ENCODE assay signal across 8 cellular contexts in the genomic region with DNA sequence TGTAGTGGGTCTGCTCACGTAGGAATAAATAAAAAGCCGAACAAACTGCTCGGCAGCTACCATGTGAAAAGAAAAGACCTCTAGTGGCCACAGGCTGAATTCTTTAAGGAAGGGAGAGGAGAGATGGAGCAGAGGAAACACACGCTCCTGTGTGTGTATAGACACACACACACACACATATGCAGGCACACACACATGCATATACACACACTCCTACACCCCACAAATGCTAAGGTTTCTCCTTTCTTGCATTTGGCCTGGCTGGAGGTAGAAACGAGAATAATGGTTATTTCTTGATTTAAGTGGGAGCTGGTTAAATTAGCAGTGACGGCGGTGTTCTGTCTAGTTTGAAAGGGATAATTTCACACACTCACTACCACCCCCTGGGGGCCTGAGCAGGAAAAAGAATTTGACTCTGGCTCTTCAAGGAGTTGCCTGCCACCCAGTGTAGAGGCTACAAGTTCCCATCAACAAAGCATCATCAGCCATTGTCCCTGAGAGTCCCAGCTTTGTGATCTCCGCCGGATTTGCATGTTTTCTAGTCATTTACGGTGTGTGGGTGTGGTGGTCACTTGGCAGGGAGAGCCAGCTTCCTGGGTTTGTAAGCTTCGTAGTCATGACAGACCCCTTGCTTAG. TPM values are rescaled to one million over a fixed set of nuclear protein-coding genes. Genes with fewer than 3 reads are reported as not detected.
DNase-seq lines count a peak whose midpoint lies in the region; ATAC-seq and TF ChIP-seq lines count a peak whose summit lies in the region.

Gene INSYN2B (minus strand): TSS at position 78 of the 636 bp plus-strand sequence. CDS start 96,597 bp downstream, outside the sequence.

- H3K27ac ChIP-seq in VCaP: peak within 1 kb of the TSS; percentile 77
- H3K27ac ChIP-seq in gastroesophageal sphincter: no peak within 1 kb of the TSS

- TF ChIP-seq CTCF in VCaP (conservative IDR thresholded peaks at IDR 0.05): peak; percentile 90
- TF ChIP-seq CTCF in gastroesophageal sphincter (IDR thresholded peaks at IDR 0.05): peak; percentile 20 to 54 (median 44)

- H3K4me1 ChIP-seq in gastroesophageal sphincter: peaks cover 0 to 11% (median 3%) of the 10 kb centered on the region in 3 donors

- no peak for TF ChIP-seq EP300 in gastroesophageal sphincter (IDR thresholded peaks at IDR 0.05)

- H3K9me3 ChIP-seq in gastroesophageal sphincter: no peaks in the 10 kb centered on the region

- H3K36me3 ChIP-seq in gastroesophageal sphincter: no peaks in the 10 kb centered on the region

- no peak for TF ChIP-seq POLR2A in gastroesophageal sphincter (IDR thresholded peaks at IDR 0.05)

- peak; percentile 74 for ATAC-seq in GM21390 (IDR thresholded peaks at IDR 0.05; ENCODE audit: unreplicated experiment)
- ATAC-seq in gastroesophageal sphincter: peak; percentile 75
- ATAC-seq in GM21515 (IDR thresholded peaks at IDR 0.05; ENCODE audit: unreplicated experiment): no peak
- ATAC-seq in GM18867 (IDR thresholded peaks at IDR 0.05; ENCODE audit: unreplicated experiment): no peak

- 8 to 11% methylated on average over 9 to 11 of the region's 11 CpGs for WGBS in gastroesophageal sphincter (ENCODE audit: low coverage in 1 of 2), 2 donors

- peaks cover 70% of the 10 kb centered on the region for H3K27me3 ChIP-seq in gastroesophageal sphincter

- no peak within 1 kb of the TSS for H3K4me3 ChIP-seq in gastroesophageal sphincter

- DNase-seq in DMS53 treated with DMSO at 0.1 percent for 48 hours (lab: John Stamatoyannopoulos, UW; ENCODE audit: unreplicated experiment) (peak; percentile 16), NCI-H1092 (lab: John Stamatoyannopoulos, UW) (peak; percentile 44), non-pigmented ciliary epithelial cell (ENCODE audit: low read depth) (peak; percentile 72)

RNA-seq across cellular contexts. Expression of gene INSYN2B, which starts in this region (rescaled TPM):
- not detected for total RNA-seq in gastroesophageal sphincter

Comparison
In these comparisons a context has a peak if more than half of its experiments do, and no peak if none do; other contexts are left out.
1. Peak in ATAC-seq in gastroesophageal sphincter; RNA of the gene not detected or under 1 TPM.
2. DNase-seq: peak in every context shown above with its lines; median percentile 72 in non-pigmented ciliary epithelial cell; 44 in NCI-H1092; 16 in DMS53 treated with DMSO at 0.1 percent for 48 hours.